18 cellular contexts compared by ENCODE assay signal in the genomic region with DNA sequence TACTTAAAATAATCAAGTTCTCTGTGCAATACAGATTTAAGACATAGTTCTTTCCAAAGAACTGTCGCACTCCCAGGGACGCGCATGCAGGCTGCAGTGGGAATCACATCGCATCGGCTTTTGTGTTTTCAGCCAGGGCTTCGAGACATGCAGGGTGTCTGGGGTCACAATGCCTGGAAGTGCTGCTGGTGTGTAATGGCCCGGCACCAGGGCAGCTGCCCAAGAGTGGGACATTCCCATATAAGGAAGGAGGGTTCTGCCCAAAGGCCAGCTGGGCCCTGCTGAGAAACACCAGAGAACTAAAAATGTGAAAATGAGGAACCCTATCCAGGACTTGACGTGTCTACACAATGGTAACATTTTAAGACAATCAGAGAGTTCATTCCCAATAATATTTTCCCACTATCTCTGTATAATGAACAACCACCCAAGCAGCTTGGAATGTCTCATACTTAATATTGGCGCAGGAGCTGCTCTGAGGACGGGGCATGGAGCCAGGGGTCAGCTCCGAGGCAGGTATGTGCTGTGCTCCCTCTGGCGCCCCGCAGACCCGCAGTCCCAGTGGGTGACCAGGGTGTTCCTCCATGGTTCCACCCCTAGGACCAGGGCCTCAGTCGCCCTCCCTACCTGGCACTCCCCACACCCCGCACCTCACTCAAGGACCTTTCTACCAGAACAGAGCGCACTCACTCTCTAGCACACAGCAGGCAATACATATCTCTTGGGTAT. TPM values are rescaled to one million over a fixed set of nuclear protein-coding genes. Genes with fewer than 3 reads are reported as not detected.
DNase-seq lines count a peak whose midpoint lies in the region; ATAC-seq, FAIRE-seq and TF ChIP-seq lines count a peak whose summit lies in the region.
"Had no signal": no experiment of that assay in that cellular context is flagged by ENCODE, and none has a peak within 500 bp of the region (broad histone marks: within the 10 kb centered on the region; RNA-seq: fewer than 3 reads in every experiment).

No MANE protein-coding gene starts in this region.

- peaks cover 32% of the 10 kb centered on the region for H3K27me3 Mint-ChIP-seq in stimulated activated memory B cell treated with anti-CD40 and anti-IgM and Interleukin-4, amounts not matched to agents 10 μg/mL and 1 μg/mL and 100 μg/mL, for 72 hours
- H3K27me3 Mint-ChIP-seq: B cell; CD4-positive, alpha-beta memory T cell had no signal

- H3K27me3 ChIP-seq in endothelial cell of umbilical vein (ENCODE audit: control insufficient read depth in 2 of 2, insufficient read depth in 2 of 2, low read length in 2 of 2) (no peaks in the 10 kb centered on the region), tibial artery (no peaks in the 10 kb centered on the region)
- H3K27me3 ChIP-seq: SJSA1 had no signal

- peaks cover 0 to 19% of the 10 kb centered on the region in 2 experiments for H3K36me3 ChIP-seq in endothelial cell of umbilical vein (ENCODE audit: control insufficient read depth in 2 of 2, extremely low read depth in 1 of 2, insufficient read depth in 2 of 2, low read length in 2 of 2)
- peaks cover 2 to 59% (median 31%) of the 10 kb centered on the region in 3 donors for H3K36me3 ChIP-seq in tibial artery

- CTCF ChIA-PET in RWPE1 (lab: Yijun Ruan, JAX) (no interaction called here), endothelial cell of umbilical vein (lab: Charles Lee) (no interaction called here)

- peaks cover 37% of the 10 kb centered on the region for H3K4me1 Mint-ChIP-seq in stimulated activated memory B cell treated with anti-CD40 and anti-IgM and Interleukin-4, amounts not matched to agents 10 μg/mL and 1 μg/mL and 100 μg/mL, for 72 hours

- no peak for TF ChIP-seq POLR2A in endothelial cell of umbilical vein (IDR thresholded peaks at IDR 0.05; ENCODE audit: low read depth, low read length)

- no peak overlapping the region for H3K9ac ChIP-seq in endothelial cell of umbilical vein (replicated peaks; ENCODE audit: extremely low read depth, insufficient read depth, low read length)
- H3K9ac ChIP-seq: GM23248 had no signal

- intact Hi-C loops in endothelial cell of umbilical vein (cut with micrococcal nuclease): no loop called here
- intact Hi-C loops in tibial artery (cut with DNase I; ENCODE audit: low total_unique reads): no loop called here

- no peak for ATAC-seq in HG03139 (IDR thresholded peaks at IDR 0.05; ENCODE audit: unreplicated experiment)
- ATAC-seq in stimulated activated memory B cell treated with anti-CD40 and anti-IgM and Interleukin-4, amounts not matched to agents 10 μg/mL and 1 μg/mL and 100 μg/mL, for 72 hours: no peak

- no peak for DNase-seq in RWPE1 (ENCODE audit: low spot score)
- peak; percentile 23 for DNase-seq in endothelial cell of umbilical vein (ENCODE audit: low read depth, low spot score)
- peak; percentile 20 to 67 for DNase-seq in lung microvascular endothelial cell (ENCODE audit: low read depth in 2 of 2)
- peak; percentile 57 to 83 for DNase-seq in tibial artery
- DNase-seq in SIG-M5 treated with dmso at 0.1 percent for 504 hours (lab: John Stamatoyannopoulos, UW; ENCODE audit: unreplicated experiment): no peak
- DNase-seq: CD4-positive, alpha-beta memory T cell; DMS79 treated with DMSO at 0.1 percent for 48 hours; GM23248; MM.1S; NCI-H2029; NCI-H2171 treated with DMSO at 0.1 percent for 48 hours had no signal

- POLR2A ChIA-PET in RWPE1 (lab: Yijun Ruan, JAX; ENCODE audit: low non-redundant PET) (no interaction called here), endothelial cell of umbilical vein (lab: Charles Lee) (no interaction called here)

- H3K9me3 ChIP-seq in endothelial cell of umbilical vein (replicated peaks; ENCODE audit: control insufficient read depth, insufficient read depth, low read length) (no peaks in the 10 kb centered on the region), tibial artery (no peaks in the 10 kb centered on the region)
- H3K9me3 ChIP-seq: SJSA1 had no signal

- no peak for FAIRE-seq in endothelial cell of umbilical vein (lab: Jason Lieb, UNC)
- FAIRE-seq: D721Med, G401.6, RCC 7860 had no signal

- H3K4me2 ChIP-seq in endothelial cell of umbilical vein (ENCODE audit: insufficient read depth, low read length): no peak overlapping the region

- H3K9me1 ChIP-seq in endothelial cell of umbilical vein (replicated peaks; ENCODE audit: control insufficient read depth, extremely low read depth, insufficient read depth, low read length): no peaks in the 10 kb centered on the region

- TF ChIP-seq CTCF in RWPE1 (conservative IDR thresholded peaks at IDR 0.05; ENCODE audit: low read depth) (no peak), endothelial cell of umbilical vein (IDR thresholded peaks at IDR 0.05; ENCODE audit: extremely low read depth in 1 of 2, insufficient read depth in 1 of 2, low read depth in 1 of 2, low read length in 2 of 2) (no peak), tibial artery (IDR thresholded peaks at IDR 0.05) (no peak)

- H4K20me1 ChIP-seq in endothelial cell of umbilical vein (replicated peaks; ENCODE audit: control insufficient read depth, extremely low read depth, insufficient read depth, low read length): no peaks in the 10 kb centered on the region

- H3K36me3 Mint-ChIP-seq in stimulated activated memory B cell treated with anti-CD40 and anti-IgM and Interleukin-4, amounts not matched to agents 10 μg/mL and 1 μg/mL and 100 μg/mL, for 72 hours: peaks cover 53% of the 10 kb centered on the region

- BruUV-seq in endothelial cell of umbilical vein (replicated peaks; lab: Mats Ljungman, UMichigan): no TSS peak

- no peaks in the 10 kb centered on the region for H3K9me3 Mint-ChIP-seq in stimulated activated memory B cell treated with anti-CD40 and anti-IgM and Interleukin-4, amounts not matched to agents 10 μg/mL and 1 μg/mL and 100 μg/mL, for 72 hours
- H3K9me3 Mint-ChIP-seq: CD4-positive, alpha-beta memory T cell had no signal

- H3K4me3 ChIP-seq in endothelial cell of umbilical vein (replicated peaks in 1 of 3; ENCODE audit: insufficient read depth in 1 of 3, low read depth in 1 of 3, low read length in 3 of 3) (no peak overlapping the region), tibial artery (no peak overlapping the region)
- H3K4me3 ChIP-seq: GM23248, SJSA1 had no signal

- no peak overlapping the region for H2AFZ ChIP-seq in endothelial cell of umbilical vein (ENCODE audit: low read depth, low read length)
- H2AFZ ChIP-seq: GM23248 had no signal

- no peak overlapping the region for H3K27ac Mint-ChIP-seq in stimulated activated memory B cell treated with anti-CD40 and anti-IgM and Interleukin-4, amounts not matched to agents 10 μg/mL and 1 μg/mL and 100 μg/mL, for 72 hours
- H3K27ac Mint-ChIP-seq: B cell had no signal

- H3K4me3 Mint-ChIP-seq in stimulated activated memory B cell treated with anti-CD40 and anti-IgM and Interleukin-4, amounts not matched to agents 10 μg/mL and 1 μg/mL and 100 μg/mL, for 72 hours: no peak overlapping the region
- H3K4me3 Mint-ChIP-seq: B cell; CD4-positive, alpha-beta memory T cell had no signal

- H3K27ac ChIP-seq in RWPE1 (peak overlapping the region; percentile 29), endothelial cell of umbilical vein (ENCODE audit: insufficient read depth, low read depth, low read length) (no peak overlapping the region), tibial artery (peak overlapping the region; percentile 46 to 79)
- H3K27ac ChIP-seq: GM23248, SJSA1 had no signal

- H3K4me1 ChIP-seq in endothelial cell of umbilical vein (ENCODE audit: control insufficient read depth, extremely low read depth, insufficient read depth, low read length) (peaks cover 3% of the 10 kb centered on the region), tibial artery (peaks cover 0 to 18% (median 14%) of the 10 kb centered on the region in 4 donors)

- H3K79me2 ChIP-seq in endothelial cell of umbilical vein (ENCODE audit: control insufficient read depth, insufficient read depth, low read length): no peaks in the 10 kb centered on the region

- dilution Hi-C loops in endothelial cell of umbilical vein (cut with MboI; ENCODE audit: extremely low pct_ligation_motif_present, low sequenced_read_pairs): no loop called here

RNA-seq across cellular contexts. Expression of a gene that starts 11.3 kb away (rescaled TPM):
- total RNA-seq in endothelial cell of umbilical vein: 16.9 and 17.8 TPM in 2 replicates
- polyA plus RNA-seq in endothelial cell of umbilical vein: 23.2 and 26.9 TPM in 2 replicates
- polyA plus RNA-seq in endothelial cell of umbilical vein (2011; cell fraction: cytosol; rRNA removed): 20.4 and 23.3 TPM in 2 replicates
- polyA plus RNA-seq in endothelial cell of umbilical vein (2011; cell fraction: nucleus; rRNA removed): 12.8 and 13.3 TPM in 2 replicates
- polyA plus RNA-seq in endothelial cell of umbilical vein (2012): 11.5 and 11.9 TPM in 2 replicates
- 10.4 and 17.9 TPM in 2 replicates for polyA minus RNA-seq in endothelial cell of umbilical vein
- 13.8 TPM for polyA minus RNA-seq in endothelial cell of umbilical vein (2011; cell fraction: cytosol; rRNA and poly(A)+ RNA removed)
- polyA minus RNA-seq in endothelial cell of umbilical vein (2011; cell fraction: nucleus; rRNA and poly(A)+ RNA removed): 7.7 and 9.5 TPM in 2 replicates
- total RNA-seq in lung microvascular endothelial cell: 6.3 and 7.9 TPM in 2 replicates

RNA-seq across cellular contexts. Expression of a gene that starts 19.4 kb away (rescaled TPM):
- total RNA-seq in endothelial cell of umbilical vein: 328 and 346 TPM in 2 replicates
- 720 and 1,228 TPM in 2 replicates for polyA plus RNA-seq in endothelial cell of umbilical vein
- polyA plus RNA-seq in endothelial cell of umbilical vein (2011; cell fraction: cytosol; rRNA removed): 330 and 448 TPM in 2 replicates
- 114 and 133 TPM in 2 replicates for polyA plus RNA-seq in endothelial cell of umbilical vein (2011; cell fraction: nucleus; rRNA removed)
- polyA plus RNA-seq in endothelial cell of umbilical vein (2012): 151 and 361 TPM in 2 replicates
- polyA minus RNA-seq in endothelial cell of umbilical vein: 76.8 and 89.2 TPM in 2 replicates
- polyA minus RNA-seq in endothelial cell of umbilical vein (2011; cell fraction: cytosol; rRNA and poly(A)+ RNA removed): 71.9 TPM
- polyA minus RNA-seq in endothelial cell of umbilical vein (2011; cell fraction: nucleus; rRNA and poly(A)+ RNA removed): 19.2 and 32.9 TPM in 2 replicates
- total RNA-seq in lung microvascular endothelial cell: 310 and 323 TPM in 2 replicates

RNA-seq across cellular contexts. Expression of a gene that starts 21.4 kb away (rescaled TPM):
- total RNA-seq in endothelial cell of umbilical vein (0.49 TPM in 1 of 2 replicates, not detected in the other), lung microvascular endothelial cell (0.79 and 1.1 TPM in 2 replicates)
- polyA plus RNA-seq in endothelial cell of umbilical vein: 0.57 and 0.95 TPM in 2 replicates
- polyA plus RNA-seq in endothelial cell of umbilical vein (2011; cell fraction: cytosol; rRNA removed): 0.19 and 0.55 TPM in 2 replicates
- 0.17 and 0.21 TPM in 2 replicates for polyA plus RNA-seq in endothelial cell of umbilical vein (2011; cell fraction: nucleus; rRNA removed)
- 0.23 and 0.44 TPM in 2 replicates for polyA plus RNA-seq in endothelial cell of umbilical vein (2012)
- not detected in 2 replicates for polyA minus RNA-seq in endothelial cell of umbilical vein
- 2.5 TPM for polyA minus RNA-seq in endothelial cell of umbilical vein (2011; cell fraction: cytosol; rRNA and poly(A)+ RNA removed)
- not detected in 2 replicates for polyA minus RNA-seq in endothelial cell of umbilical vein (2011; cell fraction: nucleus; rRNA and poly(A)+ RNA removed)
- total RNA-seq: GM23248 had no signal
- polyA plus RNA-seq: GM23248 had no signal

RNA-seq across cellular contexts. Expression of a gene that starts 42.7 kb away (rescaled TPM):
- total RNA-seq in endothelial cell of umbilical vein (9.0 and 11.2 TPM in 2 replicates), lung microvascular endothelial cell (6.5 and 9.9 TPM in 2 replicates)
- polyA plus RNA-seq in endothelial cell of umbilical vein: 16.3 and 17.0 TPM in 2 replicates
- 16.8 and 16.9 TPM in 2 replicates for polyA plus RNA-seq in endothelial cell of umbilical vein (2011; cell fraction: cytosol; rRNA removed)
- polyA plus RNA-seq in endothelial cell of umbilical vein (2011; cell fraction: nucleus; rRNA removed): 8.7 and 9.5 TPM in 2 replicates
- 10.9 and 11.2 TPM in 2 replicates for polyA plus RNA-seq in endothelial cell of umbilical vein (2012)
- 13.4 and 13.8 TPM in 2 replicates for polyA minus RNA-seq in endothelial cell of umbilical vein
- polyA minus RNA-seq in endothelial cell of umbilical vein (2011; cell fraction: cytosol; rRNA and poly(A)+ RNA removed): not detected
- polyA minus RNA-seq in endothelial cell of umbilical vein (2011; cell fraction: nucleus; rRNA and poly(A)+ RNA removed): 2.4 and 2.7 TPM in 2 replicates

RNA-seq across cellular contexts. Expression of a gene that starts 55.0 kb away (rescaled TPM):
- total RNA-seq in endothelial cell of umbilical vein (32.9 and 36.5 TPM in 2 replicates), lung microvascular endothelial cell (13.3 and 19.6 TPM in 2 replicates)
- 26.2 and 30.1 TPM in 2 replicates for polyA plus RNA-seq in endothelial cell of umbilical vein
- polyA plus RNA-seq in endothelial cell of umbilical vein (2011; cell fraction: cytosol; rRNA removed): 13.7 and 14.3 TPM in 2 replicates
- polyA plus RNA-seq in endothelial cell of umbilical vein (2011; cell fraction: nucleus; rRNA removed): 14.1 and 15.3 TPM in 2 replicates
- polyA plus RNA-seq in endothelial cell of umbilical vein (2012): 29.6 and 34.1 TPM in 2 replicates
- polyA minus RNA-seq in endothelial cell of umbilical vein: 13.0 and 14.5 TPM in 2 replicates
- 32.1 TPM for polyA minus RNA-seq in endothelial cell of umbilical vein (2011; cell fraction: cytosol; rRNA and poly(A)+ RNA removed)
- polyA minus RNA-seq in endothelial cell of umbilical vein (2011; cell fraction: nucleus; rRNA and poly(A)+ RNA removed): 7.3 and 7.8 TPM in 2 replicates

Comparison
In these comparisons a context has a peak if more than half of its experiments do, and no peak if none do; other contexts are left out.
1. DNase-seq: peak in endothelial cell of umbilical vein (single experiment), lung microvascular endothelial cell (2 of 2) and tibial artery (2 of 2); none in RWPE1 (single experiment) and SIG-M5 treated with dmso at 0.1 percent for 504 hours (single experiment).